In the genomic region with DNA sequence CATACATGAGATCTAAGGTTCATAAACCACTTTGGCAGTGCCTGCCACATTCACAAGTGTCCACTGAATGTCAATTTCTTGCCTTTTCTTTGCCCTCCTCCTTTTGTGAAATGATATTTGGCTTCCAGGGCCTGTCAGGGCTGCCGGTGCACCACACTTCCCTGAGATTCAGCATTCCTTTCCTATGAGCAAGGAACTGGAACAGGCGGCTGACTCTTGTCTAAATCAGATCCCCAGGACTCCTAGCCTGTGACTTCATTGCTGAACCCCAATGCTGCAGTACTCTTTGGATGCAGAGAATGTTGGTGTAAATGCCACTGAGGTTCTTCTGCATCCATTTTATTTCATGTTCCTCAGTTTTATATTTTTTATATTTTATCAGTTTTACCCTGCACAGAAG, we compare ENCODE assay signal across 8 cellular contexts.
DNase-seq lines count a peak whose midpoint lies in the region; ATAC-seq and TF ChIP-seq lines count a peak whose summit lies in the region.

No MANE protein-coding gene starts in this region.

- H3K4me1 ChIP-seq in SJCRH30 (peaks cover 16% of the 10 kb centered on the region), psoas muscle (peaks cover 78% of the 10 kb centered on the region)

- H3K9me3 ChIP-seq in SJCRH30 (replicated peaks) (no peaks in the 10 kb centered on the region), psoas muscle (no peaks in the 10 kb centered on the region)

- no peaks in the 10 kb centered on the region for H3K36me3 ChIP-seq in SJCRH30
- no peaks in the 10 kb centered on the region for H3K36me3 ChIP-seq in psoas muscle (ENCODE audit: insufficient read depth in 1 of 2, low read depth in 1 of 2)

- H3K27me3 ChIP-seq in SJCRH30 (no peaks in the 10 kb centered on the region), psoas muscle (ENCODE audit: insufficient read depth in 3 of 3, low read length in 2 of 3) (no peaks in the 10 kb centered on the region)

- no peak for TF ChIP-seq CTCF in fibroblast of pulmonary artery (IDR thresholded peaks at IDR 0.05; ENCODE audit: low read length, missing control alignments)
- no peak for TF ChIP-seq CTCF in psoas muscle (IDR thresholded peaks at IDR 0.05)

- intact Hi-C loops in psoas muscle (cut with DNase I), result loop anchor here (5.0 to 10.0 kb wide), 4 partner anchors 65 to 385 kb away; no protein-coding TSS in a partner anchor

- H3K27ac ChIP-seq in SJCRH30 (no peak overlapping the region), psoas muscle (peak overlapping the region; percentile 75)

- DNase-seq in HCEC 1CT, result peak; percentile 91
- DNase-seq in SJCRH30, result peak; percentile 32 to 36
- peak; percentile 58 for DNase-seq in fibroblast of pulmonary artery (ENCODE audit: low read depth)
- no peak for DNase-seq in psoas muscle
- no peak for DNase-seq in NCI-H1092 (lab: John Stamatoyannopoulos, UW)

- WGBS in psoas muscle, 3 donors, result 15 to 18% (median 16%) methylated on average over 2 of the region's 2 CpGs

- ATAC-seq in psoas muscle, result peak; percentile 74 to 79 (median 77)
- ATAC-seq in HG02938 (IDR thresholded peaks at IDR 0.05; ENCODE audit: unreplicated experiment), result no peak
- ATAC-seq in GM21423 (IDR thresholded peaks at IDR 0.05; ENCODE audit: unreplicated experiment), result no peak
- no peak for ATAC-seq in GM21723 (IDR thresholded peaks at IDR 0.05; ENCODE audit: unreplicated experiment)

- H3K4me3 ChIP-seq in SJCRH30 (no peak overlapping the region), fibroblast of pulmonary artery (replicated peaks; ENCODE audit: low read depth, low read length) (no peak overlapping the region), psoas muscle (no peak overlapping the region)

Comparison
In these comparisons a context has a peak if more than half of its experiments do, and no peak if none do; other contexts are left out.
1. DNase-seq: peak in HCEC 1CT (single experiment), SJCRH30 (2 of 2) and fibroblast of pulmonary artery (single experiment); none in psoas muscle (0 of 2) and NCI-H1092 (single experiment).
2. ATAC-seq: peak in psoas muscle (4 of 4); none in HG02938 (single experiment), GM21423 (single experiment) and GM21723 (single experiment).